In the genomic region with DNA sequence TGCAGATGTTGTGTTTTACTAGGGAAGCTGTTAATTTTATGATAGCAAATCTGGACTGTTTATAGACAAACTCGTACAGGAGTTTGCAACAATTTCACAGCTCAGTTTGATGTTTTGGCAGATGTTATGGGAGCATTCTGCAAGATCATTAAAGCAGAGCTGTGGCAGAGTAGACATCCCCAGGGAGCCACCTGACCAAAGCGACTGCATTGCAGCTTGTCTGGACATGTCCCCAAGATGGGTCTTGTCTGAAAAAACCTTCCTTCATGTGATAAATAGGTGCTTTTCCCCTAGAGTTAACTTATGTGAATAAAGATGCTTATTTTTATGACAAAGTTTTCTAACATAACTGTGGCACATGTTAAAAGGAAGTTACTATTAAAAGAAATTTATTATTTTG, we compare ENCODE assay signal across 30 cellular contexts.
"Had no signal": no experiment of that assay in that cellular context is flagged by ENCODE, and none has a peak within 500 bp of the region (broad histone marks: within the 10 kb centered on the region; RNA-seq: fewer than 3 reads in every experiment).

No MANE protein-coding gene starts in this region.

- H3K4me3 Mint-ChIP-seq: activated CD4-positive, alpha-beta memory T cell treated with anti-CD3 and anti-CD28 coated beads for 36 hours; activated CD4-positive, alpha-beta T cell treated with anti-CD3 and anti-CD28 coated beads, Interleukin-2, amount 10 ng/mL, durations not matched to agents 24 days and 14 days; activated naive CD4-positive, alpha-beta T cell treated with anti-CD3 and anti-CD28 coated beads, Interleukin-2, amount 10 ng/mL, durations not matched to agents 7 days and 5 days; activated naive CD8-positive, alpha-beta T cell treated with anti-CD3 and anti-CD28 coated beads, Interleukin-2, amount 10 ng/mL, durations not matched to agents 7 days and 5 days; activated T-helper 1 cell treated with anti-CD3 and anti-CD28 coated beads, Interleukin-12 subunit alpha, Interleukin-12 subunit beta, Interleukin-2, Interleukin-4 antibody, amounts not matched to agents 30 ng/mL and 10 ng/mL and 1 ng/mL, durations not matched to agents 14 hours and 24 hours and 36 hours; brain; dendritic cell treated with granulocyte-macrophage colony-stimulating factor and Interleukin-4, amounts not matched to agents 40 ng/mL and 50 ng/mL, for 4 days; mesothelial cell of epicardium; naive thymus-derived CD4-positive, alpha-beta T cell; stimulated activated naive B cell treated with anti-CD40 and anti-IgM and Interleukin-4, amounts not matched to agents 10 μg/mL and 1 μg/mL and 100 μg/mL, for 72 hours had no signal

- H3K4me1 ChIP-seq: ascending aorta, esophagus squamous epithelium, left ventricle myocardium inferior, pancreas, prostate gland, suprapubic skin, tibial artery, upper lobe of right lung had no signal

- H3K27ac ChIP-seq: ascending aorta, epithelial cell of prostate, esophagus squamous epithelium, left ventricle myocardium inferior, pancreas, prostate gland, suprapubic skin, tibial artery, upper lobe of right lung had no signal

- H3K27ac Mint-ChIP-seq: activated CD4-positive, alpha-beta memory T cell treated with anti-CD3 and anti-CD28 coated beads for 36 hours; activated CD4-positive, alpha-beta T cell treated with anti-CD3 and anti-CD28 coated beads, Interleukin-2, amount 10 ng/mL, durations not matched to agents 24 days and 14 days; activated naive CD4-positive, alpha-beta T cell treated with anti-CD3 and anti-CD28 coated beads, Interleukin-2, amount 10 ng/mL, durations not matched to agents 7 days and 5 days; activated naive CD8-positive, alpha-beta T cell treated with anti-CD3 and anti-CD28 coated beads, Interleukin-2, amount 10 ng/mL, durations not matched to agents 7 days and 5 days; activated T-helper 1 cell treated with anti-CD3 and anti-CD28 coated beads, Interleukin-12 subunit alpha, Interleukin-12 subunit beta, Interleukin-2, Interleukin-4 antibody, amounts not matched to agents 30 ng/mL and 10 ng/mL and 1 ng/mL, durations not matched to agents 14 hours and 24 hours and 36 hours; dendritic cell treated with granulocyte-macrophage colony-stimulating factor and Interleukin-4, amounts not matched to agents 40 ng/mL and 50 ng/mL, for 4 days; mesothelial cell of epicardium; naive thymus-derived CD4-positive, alpha-beta T cell; stimulated activated naive B cell treated with anti-CD40 and anti-IgM and Interleukin-4, amounts not matched to agents 10 μg/mL and 1 μg/mL and 100 μg/mL, for 72 hours had no signal

- ATAC-seq: naive thymus-derived CD4-positive, alpha-beta T cell; pancreas; stimulated activated naive B cell treated with anti-CD40 and anti-IgM and Interleukin-4, amounts not matched to agents 10 μg/mL and 1 μg/mL and 100 μg/mL, for 72 hours; upper lobe of right lung had no signal

- H3K4me2 ChIP-seq: smooth muscle cell had no signal

- H3K27me3 ChIP-seq: ascending aorta, esophagus squamous epithelium, pancreas, suprapubic skin, tibial artery, upper lobe of right lung had no signal

- H3K4me3 ChIP-seq: ascending aorta, esophagus squamous epithelium, left ventricle myocardium inferior, pancreas, prostate gland, smooth muscle cell, suprapubic skin, tibial artery, upper lobe of right lung had no signal

- H3K4me1 Mint-ChIP-seq: activated CD4-positive, alpha-beta T cell treated with anti-CD3 and anti-CD28 coated beads, Interleukin-2, amount 10 ng/mL, durations not matched to agents 24 days and 14 days; activated naive CD4-positive, alpha-beta T cell treated with anti-CD3 and anti-CD28 coated beads, Interleukin-2, amount 10 ng/mL, durations not matched to agents 7 days and 5 days; activated naive CD8-positive, alpha-beta T cell treated with anti-CD3 and anti-CD28 coated beads, Interleukin-2, amount 10 ng/mL, durations not matched to agents 7 days and 5 days; naive thymus-derived CD4-positive, alpha-beta T cell; stimulated activated naive B cell treated with anti-CD40 and anti-IgM and Interleukin-4, amounts not matched to agents 10 μg/mL and 1 μg/mL and 100 μg/mL, for 72 hours had no signal

- H3K9me3 ChIP-seq: ascending aorta, esophagus squamous epithelium, pancreas, prostate gland, suprapubic skin, upper lobe of right lung had no signal

- H3K36me3 Mint-ChIP-seq: activated CD4-positive, alpha-beta memory T cell treated with anti-CD3 and anti-CD28 coated beads for 36 hours; activated naive CD4-positive, alpha-beta T cell treated with anti-CD3 and anti-CD28 coated beads, Interleukin-2, amount 10 ng/mL, durations not matched to agents 7 days and 5 days; activated naive CD8-positive, alpha-beta T cell treated with anti-CD3 and anti-CD28 coated beads, Interleukin-2, amount 10 ng/mL, durations not matched to agents 7 days and 5 days; brain; mesothelial cell of epicardium had no signal

- H3K9me3 Mint-ChIP-seq: activated CD4-positive, alpha-beta T cell treated with anti-CD3 and anti-CD28 coated beads, Interleukin-2, amount 10 ng/mL, durations not matched to agents 24 days and 14 days; activated naive CD4-positive, alpha-beta T cell treated with anti-CD3 and anti-CD28 coated beads, Interleukin-2, amount 10 ng/mL, durations not matched to agents 7 days and 5 days; activated T-helper 1 cell treated with anti-CD3 and anti-CD28 coated beads, Interleukin-12 subunit alpha, Interleukin-12 subunit beta, Interleukin-2, Interleukin-4 antibody, amounts not matched to agents 30 ng/mL and 10 ng/mL and 1 ng/mL, durations not matched to agents 14 hours and 24 hours and 36 hours had no signal

- DNase-seq: activated CD4-positive, alpha-beta memory T cell treated with anti-CD3 and anti-CD28 coated beads for 36 hours; activated CD4-positive, alpha-beta T cell treated with anti-CD3 and anti-CD28 coated beads, Interleukin-2, amount 10 ng/mL, durations not matched to agents 24 days and 14 days; activated CD4-positive, CD25-positive, alpha-beta regulatory T cell treated with anti-CD3 and anti-CD28 coated beads, Interleukin-2, amount 50 U/mL, for 72 hours; activated CD8-positive, alpha-beta memory T cell treated with anti-CD3 and anti-CD28 coated beads, Interleukin-2, amount 50 U/mL, for 4 hours; activated effector memory CD4-positive, alpha-beta T cell treated with anti-CD3 and anti-CD28 coated beads, Interleukin-2, amount 50 U/mL, for 16 hours; activated naive CD4-positive, alpha-beta T cell treated with anti-CD3 and anti-CD28 coated beads, Interleukin-2, amount 10 ng/mL, durations not matched to agents 7 days and 5 days; activated naive CD8-positive, alpha-beta T cell treated with anti-CD3 and anti-CD28 coated beads, Interleukin-2, amount 10 ng/mL, durations not matched to agents 7 days and 5 days; activated T-cell treated with anti-CD3 and anti-CD28 coated beads, Interleukin-2, amount 50 U/mL, for 1 hour; caudate nucleus; esophagus squamous epithelium; foreskin melanocyte; islet precursor cell; left ventricle myocardium inferior; naive thymus-derived CD4-positive, alpha-beta T cell; nucleus accumbens; pancreas; stimulated activated CD4-positive, alpha-beta T cell treated with anti-CD3 and anti-CD28 coated beads, Interleukin-1b, Interleukin-23, amount 100 ng/mL, for 48 hours; stimulated activated naive B cell treated with anti-CD40 and anti-IgM and Interleukin-4, amounts not matched to agents 10 μg/mL and 1 μg/mL and 100 μg/mL, for 72 hours; T-helper 2 cell; tibial artery; upper lobe of right lung had no signal

- H3K36me3 ChIP-seq: ascending aorta, esophagus squamous epithelium, left ventricle myocardium inferior, pancreas, prostate gland, suprapubic skin, tibial artery, upper lobe of right lung had no signal
